20 cellular contexts compared by ENCODE assay signal in genomic region chr17:53818271-53818670, GRCh38. TPM values are rescaled to one million over a fixed set of nuclear protein-coding genes. Genes with fewer than 3 reads are reported as not detected.
DNase-seq lines count a peak whose midpoint lies in the region; ATAC-seq and TF ChIP-seq lines count a peak whose summit lies in the region.
"Had no signal": no experiment of that assay in that cellular context is flagged by ENCODE, and none has a peak within 500 bp of the region (broad histone marks: within the 10 kb centered on the region; RNA-seq: fewer than 3 reads in every experiment).

No MANE protein-coding gene starts in this region.

- CTCF ChIA-PET in OCI-LY7 (lab: Charles Lee; ENCODE audit: unreplicated experiment) = no interaction called here

- peaks cover 0 to 14% of the 10 kb centered on the region in 2 donors for H3K9me3 Mint-ChIP-seq in stimulated activated naive CD8-positive, alpha-beta T cell treated with anti-CD3 and anti-CD28 coated beads, Interleukin-15, amount 100 ng/mL, for 72 hours

- no peaks in the 10 kb centered on the region for H4K20me1 ChIP-seq in DOHH2 (ENCODE audit: control insufficient read depth, insufficient read depth, low read depth, low read length)
- H4K20me1 ChIP-seq in MM.1S (ENCODE audit: insufficient read depth, low read length) = no peaks in the 10 kb centered on the region
- no peaks in the 10 kb centered on the region for H4K20me1 ChIP-seq in OCI-LY7 (ENCODE audit: insufficient read depth, low read length)

- H3K9me2 ChIP-seq in DOHH2 (replicated peaks; ENCODE audit: control insufficient read depth, low read length) (no peaks in the 10 kb centered on the region), MM.1S (replicated peaks; ENCODE audit: insufficient read depth, low read length) (no peaks in the 10 kb centered on the region), OCI-LY7 (ENCODE audit: insufficient read depth, low read length) (no peaks in the 10 kb centered on the region)

- no peak for TF ChIP-seq CTCF in DOHH2 (IDR thresholded peaks at IDR 0.05; ENCODE audit: low read depth, low read length, poor library complexity, severe bottlenecking)
- TF ChIP-seq CTCF in MM.1S (IDR thresholded peaks at IDR 0.05; ENCODE audit: low read length) = no peak
- no peak for TF ChIP-seq CTCF in OCI-LY7 (conservative IDR thresholded peaks at IDR 0.05; ENCODE audit: low read length)

- H2AFZ ChIP-seq in MM.1S (ENCODE audit: low read length) = peak overlapping the region; percentile 7; the same call in 1 of the 2 replicates
- no peak overlapping the region for H2AFZ ChIP-seq in OCI-LY7 (ENCODE audit: low read length)
- H2AFZ ChIP-seq: GM23248 had no signal

- H3K27me3 Mint-ChIP-seq in stimulated activated naive CD8-positive, alpha-beta T cell treated with anti-CD3 and anti-CD28 coated beads, Interleukin-15, amount 100 ng/mL, for 72 hours = no peaks in the 10 kb centered on the region
- H3K27me3 Mint-ChIP-seq: CD4-positive, alpha-beta T cell; CD8-positive, alpha-beta memory T cell had no signal

- no peaks in the 10 kb centered on the region for H3K4me1 Mint-ChIP-seq in stimulated activated naive CD8-positive, alpha-beta T cell treated with anti-CD3 and anti-CD28 coated beads, Interleukin-15, amount 100 ng/mL, for 72 hours
- H3K4me1 Mint-ChIP-seq: CD14-positive monocyte; CD8-positive, alpha-beta memory T cell had no signal

- DNase-seq in MM.1S (peak; percentile 73), OCI-LY7 (ENCODE audit: low spot score) (peak; percentile 20)
- DNase-seq in activated CD8-positive, alpha-beta memory T cell treated with anti-CD3 and anti-CD28 coated beads, Interleukin-2, amount 50 U/mL, for 48 hours = no peak
- no peak for DNase-seq in stimulated activated naive CD8-positive, alpha-beta T cell treated with anti-CD3 and anti-CD28 coated beads, Interleukin-15, amount 100 ng/mL, for 72 hours
- DNase-seq: CD4-positive, alpha-beta T cell; CD8-positive, alpha-beta memory T cell; DMS 273 treated with DMSO at 0.1 percent for 48 hours; DMS79; GF-D8; GM23248; H7; HCEC 1CT had no signal

- H3K4me1 ChIP-seq in DOHH2 (ENCODE audit: control insufficient read depth, low read length) (peaks cover 23% of the 10 kb centered on the region), MM.1S (ENCODE audit: low read length) (peaks cover 34% of the 10 kb centered on the region), OCI-LY7 (ENCODE audit: insufficient read depth, low read length, poor library complexity, severe bottlenecking) (no peaks in the 10 kb centered on the region)

- no TSS peak for BruUV-seq in OCI-LY7 (replicated peaks; lab: Mats Ljungman, UMichigan)

- intact Hi-C loops in OCI-LY7 (cut with micrococcal nuclease; ENCODE audit: unreplicated experiment) = no loop called here

- no peak overlapping the region for H3K4me3 Mint-ChIP-seq in stimulated activated naive CD8-positive, alpha-beta T cell treated with anti-CD3 and anti-CD28 coated beads, Interleukin-15, amount 100 ng/mL, for 72 hours
- H3K4me3 Mint-ChIP-seq: CD14-positive monocyte; CD4-positive, alpha-beta T cell; CD8-positive, alpha-beta memory T cell had no signal

- H3K9me3 ChIP-seq in DOHH2 (ENCODE audit: control insufficient read depth, insufficient read depth, low read length) (peaks cover 1% of the 10 kb centered on the region; the same call in 1 of the 2 replicates), MM.1S (replicated peaks; ENCODE audit: insufficient read depth, low read length) (no peaks in the 10 kb centered on the region), OCI-LY7 (ENCODE audit: low read length) (no peaks in the 10 kb centered on the region)

- H3K27ac ChIP-seq in DOHH2 (ENCODE audit: low read depth, low read length) = peak overlapping the region; percentile 28
- peak overlapping the region; percentile 31; the same call in 1 of the 2 replicates for H3K27ac ChIP-seq in MM.1S (ENCODE audit: low read length)
- no peak overlapping the region for H3K27ac ChIP-seq in OCI-LY7 (ENCODE audit: low read depth, low read length, poor library complexity, severe bottlenecking)
- H3K27ac ChIP-seq: GM23248 had no signal

- peak overlapping the region; percentile 38 for H3K4me2 ChIP-seq in DOHH2 (ENCODE audit: low read length)
- H3K4me2 ChIP-seq in MM.1S (ENCODE audit: low read depth, low read length) = peak overlapping the region; percentile 38; the same call in 1 of the 2 replicates
- no peak overlapping the region for H3K4me2 ChIP-seq in OCI-LY7 (ENCODE audit: low read length)

- ATAC-seq in SK-N-SH treated with all-trans-retinoic acid at 6 μM for 48 hours = no peak
- ATAC-seq in stimulated activated naive CD8-positive, alpha-beta T cell treated with anti-CD3 and anti-CD28 coated beads, Interleukin-15, amount 100 ng/mL, for 72 hours = no peak

- H3K27me3 ChIP-seq in DOHH2 (ENCODE audit: control insufficient read depth, low read length) = no peaks in the 10 kb centered on the region
- H3K27me3 ChIP-seq in MM.1S (replicated peaks; ENCODE audit: insufficient read depth, low read length) = no peaks in the 10 kb centered on the region

- H3K27ac Mint-ChIP-seq in stimulated activated naive CD8-positive, alpha-beta T cell treated with anti-CD3 and anti-CD28 coated beads, Interleukin-15, amount 100 ng/mL, for 72 hours = no peak overlapping the region
- H3K27ac Mint-ChIP-seq: CD14-positive monocyte; CD4-positive, alpha-beta T cell; CD8-positive, alpha-beta memory T cell had no signal

- H3K4me3 ChIP-seq in DOHH2 (ENCODE audit: low read length) (no peak overlapping the region; the same call in 1 of the 2 replicates), MM.1S (ENCODE audit: low read length) (no peak overlapping the region), OCI-LY7 (ENCODE audit: low read depth, low read length, poor library complexity, severe bottlenecking) (no peak overlapping the region)
- H3K4me3 ChIP-seq: GM23248 had no signal

- POLR2A ChIA-PET in OCI-LY7 (lab: Charles Lee) = interaction anchor here (0.6 to 1.7 kb wide), 4 partner anchors 14 to 1653 kb away, joined by 3 to 5 read pairs (median 4); no protein-coding TSS in a partner anchor

- H3K79me2 ChIP-seq in DOHH2 (ENCODE audit: control insufficient read depth, low read length) = no peaks in the 10 kb centered on the region
- H3K79me2 ChIP-seq in MM.1S (ENCODE audit: low read length) = no peaks in the 10 kb centered on the region
- H3K79me2 ChIP-seq in OCI-LY7 (ENCODE audit: insufficient read depth, low read depth, low read length) = no peaks in the 10 kb centered on the region

- H3F3A ChIP-seq in DOHH2 (ENCODE audit: control insufficient read depth, insufficient read depth) (no peaks in the 10 kb centered on the region), MM.1S (ENCODE audit: insufficient read depth, low read length) (no peaks in the 10 kb centered on the region)

- no peaks in the 10 kb centered on the region for H3K36me3 ChIP-seq in DOHH2 (ENCODE audit: control insufficient read depth, low read length)
- H3K36me3 ChIP-seq in MM.1S (replicated peaks; ENCODE audit: insufficient read depth, low read length) = no peaks in the 10 kb centered on the region
- H3K36me3 ChIP-seq in OCI-LY7 (ENCODE audit: insufficient read depth, low read length) = no peaks in the 10 kb centered on the region

- no peak overlapping the region for H3K9ac ChIP-seq in MM.1S (ENCODE audit: low read length)
- H3K9ac ChIP-seq: GM23248 had no signal

TF ChIP-seq in SK-N-SH treated with all-trans-retinoic acid at 6 μM for 48 hours, 23 proteins besides CTCF, POLR2A, EP300 and RAD21 (continues in another document):
- no peak for TF ChIP-seq RARB (CRISPR knock-in tag; IDR thresholded peaks at IDR 0.05)
- no peak for TF ChIP-seq ISL1 (CRISPR knock-in tag; IDR thresholded peaks at IDR 0.05)
- no peak for TF ChIP-seq CREB5 (CRISPR knock-in tag; IDR thresholded peaks at IDR 0.05; ENCODE audit: low read depth)
- no peak for TF ChIP-seq ZNF565 (CRISPR knock-in tag; conservative IDR thresholded peaks at IDR 0.05; ENCODE audit: low read depth)
- no peak for TF ChIP-seq CSDC2 (CRISPR knock-in tag; IDR thresholded peaks at IDR 0.05)
- TF ChIP-seq BACH2 (CRISPR knock-in tag; IDR thresholded peaks at IDR 0.05; ENCODE audit: borderline replicate concordance) = no peak
- TF ChIP-seq TCF4 (CRISPR knock-in tag; IDR thresholded peaks at IDR 0.05; ENCODE audit: borderline replicate concordance) = no peak
- TF ChIP-seq ZC3H10 (CRISPR knock-in tag; IDR thresholded peaks at IDR 0.05) = no peak
- no peak for TF ChIP-seq SNAI2 (CRISPR knock-in tag; IDR thresholded peaks at IDR 0.05)
- no peak for TF ChIP-seq PPARA (CRISPR knock-in tag; IDR thresholded peaks at IDR 0.05; ENCODE audit: borderline replicate concordance)
- no peak for TF ChIP-seq ZFP30 (CRISPR knock-in tag; IDR thresholded peaks at IDR 0.05)

RNA-seq across cellular contexts. Expression of gene KIF2B, which starts 4.5 kb away (rescaled TPM):
- total RNA-seq in OCI-LY7 (2014; rRNA removed; shearing (Covaris generic)) = not detected in 2 replicates
- not detected in 2 replicates for total RNA-seq in OCI-LY7 (2022)
- total RNA-seq: A172; A673; CD4-positive, alpha-beta T cell; CD8-positive, alpha-beta memory T cell; Daoy; G401; GM23248; H1; H7 had no signal

Comparison
In these comparisons a context has a peak if more than half of its experiments do, and no peak if none do; other contexts are left out.
1. DNase-seq: peak in MM.1S (single experiment) and OCI-LY7 (single experiment); none in activated CD8-positive, alpha-beta memory T cell treated with anti-CD3 and anti-CD28 coated beads, Interleukin-2, amount 50 U/mL, for 48 hours (single experiment) and stimulated activated naive CD8-positive, alpha-beta T cell treated with anti-CD3 and anti-CD28 coated beads, Interleukin-15, amount 100 ng/mL, for 72 hours (0 of 2).